Comparison of ENCODE assay signal across 1 cellular context in the genomic region with DNA sequence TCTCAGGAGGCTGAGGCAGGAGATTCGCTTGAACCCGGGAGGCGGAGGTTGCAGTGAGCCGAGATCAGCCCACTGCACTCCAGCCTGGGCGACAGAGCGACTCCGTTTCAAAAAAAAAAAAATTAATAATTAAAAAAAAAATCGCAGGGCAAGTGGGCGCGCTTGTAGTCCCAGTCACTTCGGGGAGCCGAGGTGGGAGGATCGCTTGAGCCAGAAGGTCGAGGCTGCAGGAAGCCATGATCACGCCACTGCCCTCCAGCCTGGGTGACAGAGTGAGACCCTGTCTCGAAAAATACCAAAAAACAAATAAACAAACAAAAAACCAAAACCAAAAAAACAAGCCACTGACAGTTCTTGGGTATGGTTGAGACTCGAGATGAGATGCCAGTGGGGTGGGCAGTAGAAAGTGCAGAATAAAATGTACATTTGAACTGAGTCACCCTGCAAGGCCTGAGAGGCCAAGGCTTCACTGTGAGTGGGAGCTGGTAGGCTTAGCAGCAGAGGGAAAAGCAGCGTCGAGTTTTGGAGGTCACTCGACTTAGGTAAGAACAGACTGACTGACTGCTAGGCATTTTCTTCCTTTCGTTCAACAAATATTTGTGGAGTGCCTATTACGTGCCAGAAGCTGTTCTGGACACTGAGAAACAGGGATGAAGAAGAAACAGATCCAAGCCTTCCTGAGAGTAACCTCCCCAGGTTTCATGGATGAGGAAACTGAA.
TF ChIP-seq lines count a peak whose summit lies in the region.

No MANE protein-coding gene starts in this region.

TF ChIP-seq in GM23338, 12 proteins besides CTCF, POLR2A, EP300 and RAD21 (continued from another document):
- TF ChIP-seq REST (IDR thresholded peaks at IDR 0.05; ENCODE audit: unreplicated experiment) (no peak), CREB1 (CRISPR knock-in tag; IDR thresholded peaks at IDR 0.05; ENCODE audit: low read depth) (no peak), NANOG (IDR thresholded peaks at IDR 0.05; ENCODE audit: borderline replicate concordance) (no peak), POLR2AphosphoS5 (IDR thresholded peaks at IDR 0.05; ENCODE audit: low read depth) (no peak)
- TF ChIP-seq, protein P1, sequence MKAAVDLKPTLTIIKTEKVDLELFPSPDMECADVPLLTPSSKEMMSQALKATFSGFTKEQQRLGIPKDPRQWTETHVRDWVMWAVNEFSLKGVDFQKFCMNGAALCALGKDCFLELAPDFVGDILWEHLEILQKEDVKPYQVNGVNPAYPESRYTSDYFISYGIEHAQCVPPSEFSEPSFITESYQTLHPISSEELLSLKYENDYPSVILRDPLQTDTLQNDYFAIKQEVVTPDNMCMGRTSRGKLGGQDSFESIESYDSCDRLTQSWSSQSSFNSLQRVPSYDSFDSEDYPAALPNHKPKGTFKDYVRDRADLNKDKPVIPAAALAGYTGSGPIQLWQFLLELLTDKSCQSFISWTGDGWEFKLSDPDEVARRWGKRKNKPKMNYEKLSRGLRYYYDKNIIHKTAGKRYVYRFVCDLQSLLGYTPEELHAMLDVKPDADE (IDR thresholded peaks at IDR 0.05), result no peak
